In the genomic region with DNA sequence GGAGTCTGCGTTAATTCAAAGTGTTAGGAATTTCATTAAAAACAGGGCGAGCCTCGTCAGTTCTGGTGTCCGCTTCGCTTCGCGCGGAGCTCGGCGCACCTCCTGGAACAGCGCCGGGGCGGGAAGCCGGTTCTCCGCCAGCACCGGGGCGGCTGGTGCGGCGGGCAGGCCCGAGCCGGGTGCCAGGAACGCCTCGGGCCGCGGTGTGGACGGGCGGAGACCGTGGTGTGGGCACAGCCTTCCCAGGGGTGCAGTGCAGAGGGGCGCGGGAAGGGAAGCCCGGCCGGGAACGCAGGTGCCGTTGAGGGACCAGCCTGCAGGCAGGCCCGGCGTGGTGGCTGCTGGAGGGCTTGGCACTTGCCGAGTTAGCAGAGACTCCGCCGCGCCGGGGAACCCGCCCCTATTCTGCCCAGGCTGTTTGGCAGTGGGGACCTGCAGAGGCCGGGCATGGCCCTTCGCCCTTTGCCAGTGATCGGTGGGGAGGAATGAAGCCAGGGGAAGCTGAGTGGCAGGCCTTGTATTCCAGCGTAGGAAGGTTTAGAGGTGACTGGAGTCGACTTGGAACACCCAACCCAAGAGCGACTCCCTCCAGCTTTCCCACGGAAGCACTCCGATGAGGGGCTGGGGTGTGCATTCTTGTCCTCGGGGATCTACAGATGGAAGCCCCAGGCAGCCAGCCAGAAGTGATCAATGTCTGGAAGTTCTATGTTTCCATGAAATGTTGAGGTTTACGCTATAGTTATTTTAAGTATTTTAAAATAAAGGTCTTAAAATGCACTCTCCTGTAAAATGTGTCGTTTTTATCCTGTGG, we compare ENCODE assay signal across 8 cellular contexts. TPM values are rescaled to one million over a fixed set of nuclear protein-coding genes. Genes with fewer than 3 reads are reported as not detected.
DNase-seq lines count a peak whose midpoint lies in the region; ATAC-seq, FAIRE-seq and TF ChIP-seq lines count a peak whose summit lies in the region.

No MANE protein-coding gene starts in this region.

- H3K4me3 ChIP-seq in kidney (ENCODE audit: low read length in 2 of 2), result peak overlapping the region; percentile 62 to 81

- no peaks in the 10 kb centered on the region for H3K27me3 Mint-ChIP-seq in MCF 10A (ENCODE audit: insufficient read depth, unreplicated experiment)

- CTCF ChIA-PET in MCF 10A (lab: Yijun Ruan, JAX), result interaction anchor here (0.6 to 1.2 kb wide), 5 partner anchors 15 to 1919 kb away, joined by 3 to 4 read pairs (median 3); no protein-coding TSS in a partner anchor

- H3K4me1 ChIP-seq in kidney (ENCODE audit: control insufficient read depth in 1 of 2, insufficient read depth in 1 of 2, low read depth in 1 of 2, low read length in 2 of 2), result peaks cover 8 to 13% of the 10 kb centered on the region in 2 donors

- no peaks in the 10 kb centered on the region for H3K9me3 ChIP-seq in kidney (ENCODE audit: control insufficient read depth in 1 of 2, low read length in 2 of 2)

- FAIRE-seq in H54 (lab: Jason Lieb, UNC), result no peak
- FAIRE-seq in kidney (lab: Jason Lieb, UNC), result no peak

- BruUV-seq in MCF 10A (replicated peaks; lab: Mats Ljungman, UMichigan), result TSS peak; percentile 59

- DNase-seq in AG08395 (ENCODE audit: low spot score) (peak; percentile 16), H54 (ENCODE audit: insufficient read length, low spot score) (peak; percentile 51), T-helper 1 cell (peak; percentile 15 to 39 (median 21)), MCF 10A (ENCODE audit: unreplicated experiment) (no peak), kidney (peak; percentile 92), SHP77 (lab: John Stamatoyannopoulos, UW) (no peak)
- peak; percentile 10 to 34 (median 19) for DNase-seq in stimulated activated CD4-positive, alpha-beta T cell treated with anti-CD3 and anti-CD28 coated beads, Interleukin-12 subunit alpha, Interleukin-12 subunit beta, amount 100 ng/mL, for 48 hours (ENCODE audit: low read depth in 2 of 3, low spot score in 1 of 3)

- peak overlapping the region; percentile 69 to 85 for H3K27ac ChIP-seq in kidney (ENCODE audit: low read depth in 2 of 2, low read length in 2 of 2)

- POLR2A ChIA-PET in MCF 10A (lab: Yijun Ruan, JAX), result interaction anchor here (0.5 to 7.9 kb wide), 16 partner anchors 16 to 238 kb away, joined by 3 to 141 read pairs (median 4); no protein-coding TSS in a partner anchor

- intact Hi-C loops in MCF 10A (cut with micrococcal nuclease), result no loop called here
- intact Hi-C loops in kidney (cut with DNase I), result no loop called here

- H3K4me1 Mint-ChIP-seq in MCF 10A (ENCODE audit: insufficient read depth, unreplicated experiment), result peaks cover 20% of the 10 kb centered on the region

- no peak for TF ChIP-seq POLR2A in H54 (IDR thresholded peaks at IDR 0.05; ENCODE audit: low read depth, low read length)

- no peaks in the 10 kb centered on the region for H3K36me3 Mint-ChIP-seq in MCF 10A (ENCODE audit: insufficient read depth, unreplicated experiment)

- peak overlapping the region; percentile 12 to 55 for H3K9ac ChIP-seq in kidney (ENCODE audit: low read length in 2 of 2)

- no peaks in the 10 kb centered on the region for H3K9me3 Mint-ChIP-seq in MCF 10A (ENCODE audit: unreplicated experiment)

- ATAC-seq in HG03571 (IDR thresholded peaks at IDR 0.05; ENCODE audit: unreplicated experiment), result no peak

- H3K36me3 ChIP-seq in kidney (ENCODE audit: control insufficient read depth in 1 of 2, insufficient read depth in 2 of 2, low read length in 2 of 2), result no peaks in the 10 kb centered on the region

- no peak for TF ChIP-seq CTCF in MCF 10A (IDR thresholded peaks at IDR 0.05; ENCODE audit: unreplicated experiment)
- no peak for TF ChIP-seq CTCF in kidney (IDR thresholded peaks at IDR 0.05; ENCODE audit: borderline replicate concordance, extremely low read depth, insufficient read depth)

- peak overlapping the region; percentile 89 for H3K4me3 Mint-ChIP-seq in MCF 10A (ENCODE audit: unreplicated experiment)

- peak overlapping the region; percentile 96 for H3K27ac Mint-ChIP-seq in MCF 10A (ENCODE audit: low read depth, unreplicated experiment)

RNA-seq across cellular contexts. Expression of gene RHEB, which starts 0.9 kb away (rescaled TPM):
- total RNA-seq in MCF 10A (2022) (135 and 151 TPM in 2 replicates), kidney (92.7 TPM)
- polyA plus RNA-seq in kidney (ENCODE audit: insufficient read depth, low read depth, low replicate concordance), result 123 TPM

Comparison
In these comparisons a context has a peak if more than half of its experiments do, and no peak if none do; other contexts are left out.
1. DNase-seq: peak in AG08395 (single experiment), H54 (single experiment), T-helper 1 cell (5 of 5), kidney (single experiment) and stimulated activated CD4-positive, alpha-beta T cell treated with anti-CD3 and anti-CD28 coated beads, Interleukin-12 subunit alpha, Interleukin-12 subunit beta, amount 100 ng/mL, for 48 hours (3 of 3); none in MCF 10A (single experiment) and SHP77 (0 of 2).